In the genomic region with DNA sequence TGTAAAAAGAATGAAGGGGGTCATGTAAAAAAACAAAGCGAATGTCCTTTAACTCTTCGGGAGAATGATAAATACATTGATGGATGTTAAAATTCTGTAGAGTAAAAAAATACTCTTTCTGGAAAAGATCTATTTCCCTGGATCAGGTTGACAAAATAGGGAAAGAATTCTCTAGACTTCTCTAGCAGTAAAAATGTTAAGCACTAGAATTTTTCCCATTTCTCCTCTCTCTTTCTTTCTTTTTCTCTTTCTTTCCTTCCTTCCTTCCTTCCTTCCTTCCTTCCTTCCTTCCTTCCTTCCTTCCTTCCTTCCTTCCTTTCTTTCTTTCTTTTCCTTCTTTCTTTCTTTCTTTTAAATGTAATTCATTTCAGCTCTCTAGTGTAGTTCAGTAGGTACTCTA, we compare ENCODE assay signal across 11 cellular contexts.
"Had no signal": no experiment of that assay in that cellular context is flagged by ENCODE, and none has a peak within 500 bp of the region (broad histone marks: within the 10 kb centered on the region; RNA-seq: fewer than 3 reads in every experiment).

No MANE protein-coding gene starts in this region.

- ATAC-seq: GM23338, HCT116 had no signal

- FAIRE-seq: H1, H54 had no signal

- DNase-seq: GM23248, GOT3, H7, H9, HCEC 1CT, HFFc6 had no signal

- H3K4me2 ChIP-seq: GM23338 had no signal

- H3K4me1 ChIP-seq: HAP-1 had no signal

- H3K36me3 ChIP-seq: HAP-1 had no signal

- H3K4me3 ChIP-seq: GM23248, GM23338, HAP-1 had no signal

- H3K9ac ChIP-seq: GM23248 had no signal

- H3K27ac ChIP-seq: GM23248 had no signal

- H2AFZ ChIP-seq: GM23248, GM23338 had no signal

- H3K9me3 ChIP-seq: HAP-1 had no signal
